ENCODE assay signal across 13 cellular contexts in genomic region chr10:5559642-5560141, GRCh38. TPM values are rescaled to one million over a fixed set of nuclear protein-coding genes. Genes with fewer than 3 reads are reported as not detected.
A peak's percentile ranks its signal among the peaks of the same experiment; 100 is the strongest.
DNase-seq lines count a peak whose midpoint lies in the region; ATAC-seq and TF ChIP-seq lines count a peak whose summit lies in the region.
"Had no signal": no experiment of that assay in that cellular context is flagged by ENCODE, and none has a peak within 500 bp of the region (broad histone marks: within the 10 kb centered on the region; RNA-seq: fewer than 3 reads in every experiment).

No MANE protein-coding gene starts in this region.

- H3K4me1 ChIP-seq in A673 (ENCODE audit: insufficient read depth, low read length, poor library complexity, severe bottlenecking) (peaks cover 5% of the 10 kb centered on the region), HAP-1 (no peaks in the 10 kb centered on the region)

- BruUV-seq in A673 (replicated peaks; lab: Mats Ljungman, UMichigan) = no TSS peak

- ATAC-seq in left lobe of liver (no peak), HG03045 (IDR thresholded peaks at IDR 0.05; ENCODE audit: unreplicated experiment) (no peak)
- no peak for ATAC-seq in activated CD8-positive, alpha-beta T cell treated with anti-CD3 and anti-CD28 coated beads, Interleukin-2, amount 10 ng/mL, durations not matched to agents 7 days and 5 days

- CTCF ChIA-PET in A673 (lab: Charles Lee) (no interaction called here), HEK293T (lab: Yijun Ruan, JAX) (interaction anchor here (1.0 kb wide), 1 partner anchor 11 kb away, joined by 3 read pairs; no protein-coding TSS in a partner anchor)
- CTCF ChIA-PET in activated CD8-positive, alpha-beta T cell treated with anti-CD3 and anti-CD28 coated beads, Interleukin-2, amount 10 ng/mL, durations not matched to agents 7 days and 5 days (lab: Charles Lee) = no interaction called here

- H3K4me3 ChIP-seq in A673 (ENCODE audit: low read depth, low read length, poor library complexity, severe bottlenecking) (no peak overlapping the region), HAP-1 (no peak overlapping the region)

- POLR2A ChIA-PET in A673 (lab: Charles Lee; ENCODE audit: low non-redundant PET) = no interaction called here
- POLR2A ChIA-PET in HEK293T (lab: Yijun Ruan, JAX) = no interaction called here
- POLR2A ChIA-PET in activated CD8-positive, alpha-beta T cell treated with anti-CD3 and anti-CD28 coated beads, Interleukin-2, amount 10 ng/mL, durations not matched to agents 7 days and 5 days (lab: Charles Lee) = no interaction called here

- H3K27ac Mint-ChIP-seq in brain = peak overlapping the region in 4 of 5 experiments; percentile 5 to 91 (median 71)
- H3K27ac Mint-ChIP-seq in activated CD8-positive, alpha-beta T cell treated with anti-CD3 and anti-CD28 coated beads, Interleukin-2, amount 10 ng/mL, durations not matched to agents 7 days and 5 days = no peak overlapping the region
- H3K27ac Mint-ChIP-seq: activated naive CD8-positive, alpha-beta T cell; progenitor cell of endocrine pancreas had no signal

- H3K36me3 Mint-ChIP-seq in brain = no peaks in the 10 kb centered on the region
- H3K36me3 Mint-ChIP-seq in activated CD8-positive, alpha-beta T cell treated with anti-CD3 and anti-CD28 coated beads, Interleukin-2, amount 10 ng/mL, durations not matched to agents 7 days and 5 days (ENCODE audit: low read depth) = no peaks in the 10 kb centered on the region
- H3K36me3 Mint-ChIP-seq: activated naive CD8-positive, alpha-beta T cell had no signal

- H3K36me3 ChIP-seq in A673 (ENCODE audit: insufficient read depth, low read length, poor library complexity, severe bottlenecking) (no peaks in the 10 kb centered on the region), HAP-1 (replicated peaks) (no peaks in the 10 kb centered on the region)

- TF ChIP-seq CTCF in A673 (conservative IDR thresholded peaks at IDR 0.05; ENCODE audit: low read depth, low read length) = no peak
- TF ChIP-seq CTCF in brain (conservative IDR thresholded peaks at IDR 0.05) = no peak

- no peak overlapping the region for H3K27ac ChIP-seq in A673 (ENCODE audit: low read depth, low read length, poor library complexity, severe bottlenecking)
- H3K27ac ChIP-seq: C4-2B had no signal

- H3K9me3 ChIP-seq in A673 (ENCODE audit: low read depth, low read length, poor library complexity, severe bottlenecking) (no peaks in the 10 kb centered on the region), HAP-1 (no peaks in the 10 kb centered on the region)

- intact Hi-C loops in A673 (cut with micrococcal nuclease; ENCODE audit: unreplicated experiment) = no loop called here

- in situ Hi-C loops in HAP-1 (cut with MboI; ENCODE audit: low sequenced_read_pairs) = no loop called here

- peak overlapping the region in 2 of 5 experiments; percentile 4 to 13 for H3K4me3 Mint-ChIP-seq in brain
- H3K4me3 Mint-ChIP-seq in activated CD8-positive, alpha-beta T cell treated with anti-CD3 and anti-CD28 coated beads, Interleukin-2, amount 10 ng/mL, durations not matched to agents 7 days and 5 days = no peak overlapping the region
- H3K4me3 Mint-ChIP-seq: activated naive CD8-positive, alpha-beta T cell had no signal

- H3K4me1 Mint-ChIP-seq in brain = peaks cover 22% of the 10 kb centered on the region
- H3K4me1 Mint-ChIP-seq in activated CD8-positive, alpha-beta T cell treated with anti-CD3 and anti-CD28 coated beads, Interleukin-2, amount 10 ng/mL, durations not matched to agents 7 days and 5 days (ENCODE audit: low read depth) = peaks cover 7% of the 10 kb centered on the region

- peaks cover 0 to 2% (median 0%) of the 10 kb centered on the region in 5 experiments for H3K9me3 Mint-ChIP-seq in brain
- H3K9me3 Mint-ChIP-seq in activated CD8-positive, alpha-beta T cell treated with anti-CD3 and anti-CD28 coated beads, Interleukin-2, amount 10 ng/mL, durations not matched to agents 7 days and 5 days (ENCODE audit: insufficient read depth) = no peaks in the 10 kb centered on the region

- DNase-seq in A673 (ENCODE audit: low spot score) (peak; percentile 20), HEK293T (ENCODE audit: extremely low spot score) (no peak), left lobe of liver (ENCODE audit: low spot score) (peak; percentile 5), NCI-H2107 treated with DMSO at 0.1 percent for 48 hours (lab: John Stamatoyannopoulos, UW; ENCODE audit: unreplicated experiment) (no peak), HAP-1 (ENCODE audit: low spot score in 2 of 2) (no peak)
- no peak for DNase-seq in activated CD8-positive, alpha-beta T cell treated with anti-CD3 and anti-CD28 coated beads, Interleukin-2, amount 10 ng/mL, durations not matched to agents 7 days and 5 days
- DNase-seq: activated CD4-positive, alpha-beta T cell treated with anti-CD3 and anti-CD28 coated beads, Interleukin-2, amount 50 U/mL, for 4 hours; NCI-H510A had no signal

- H3K27me3 Mint-ChIP-seq in brain = peaks cover 2% of the 10 kb centered on the region
- H3K27me3 Mint-ChIP-seq in activated CD8-positive, alpha-beta T cell treated with anti-CD3 and anti-CD28 coated beads, Interleukin-2, amount 10 ng/mL, durations not matched to agents 7 days and 5 days (ENCODE audit: low read depth) = peaks cover 3% of the 10 kb centered on the region
- H3K27me3 Mint-ChIP-seq: activated naive CD8-positive, alpha-beta T cell had no signal

- H3K27me3 ChIP-seq in A673 (replicated peaks; ENCODE audit: insufficient read depth, low read depth, low read length, poor library complexity) = no peaks in the 10 kb centered on the region
- H3K27me3 ChIP-seq in HAP-1 (ENCODE audit: low read depth) = 0 out of 2 replicates have a peak, but pooled peaks cover 2% of the 10 kb centered on the region

TF ChIP-seq in HEK293T, 16 proteins besides CTCF, POLR2A, EP300 and RAD21:
- TF ChIP-seq LEF1 (IDR thresholded peaks at IDR 0.05; ENCODE audit: borderline replicate concordance) = no peak
- no peak for TF ChIP-seq ZNF384 (IDR thresholded peaks at IDR 0.05)
- no peak for TF ChIP-seq TARDBP (IDR thresholded peaks at IDR 0.05)
- TF ChIP-seq CTBP1 (IDR thresholded peaks at IDR 0.05; ENCODE audit: borderline replicate concordance) = no peak
- no peak for TF ChIP-seq NFRKB (IDR thresholded peaks at IDR 0.05)
- no peak for TF ChIP-seq HDGF (IDR thresholded peaks at IDR 0.05; ENCODE audit: borderline replicate concordance)
- peak; percentile 56; the same call in 1 of the 2 replicates for TF ChIP-seq L3MBTL2 (conservative IDR thresholded peaks at IDR 0.05)
- no peak for TF ChIP-seq FOXM1 (IDR thresholded peaks at IDR 0.05; ENCODE audit: borderline replicate concordance)
- no peak for TF ChIP-seq SP1 (IDR thresholded peaks at IDR 0.05)

RNA-seq across cellular contexts. Expression of gene CALML3, which starts 34.9 kb away (rescaled TPM):
- not detected in 2 replicates for total RNA-seq in A673 (2021)
- 11.9 TPM for polyA plus RNA-seq in brain (ENCODE audit: insufficient read depth, low read depth, low replicate concordance)
- total RNA-seq in left lobe of liver = not detected
- not detected for total RNA-seq in activated CD8-positive, alpha-beta T cell treated with anti-CD3 and anti-CD28 coated beads, Interleukin-2, amount 10 ng/mL, durations not matched to agents 7 days and 5 days
- total RNA-seq: progenitor cell of endocrine pancreas had no signal

Comparison
In these comparisons a context has a peak if more than half of its experiments do, and no peak if none do; other contexts are left out.
1. DNase-seq: peak in A673 (single experiment) and left lobe of liver (single experiment); none in HEK293T (single experiment), activated CD8-positive, alpha-beta T cell treated with anti-CD3 and anti-CD28 coated beads, Interleukin-2, amount 10 ng/mL, durations not matched to agents 7 days and 5 days (single experiment), NCI-H2107 treated with DMSO at 0.1 percent for 48 hours (single experiment) and HAP-1 (0 of 2).